33 cellular contexts compared by ENCODE assay signal in the genomic region with DNA sequence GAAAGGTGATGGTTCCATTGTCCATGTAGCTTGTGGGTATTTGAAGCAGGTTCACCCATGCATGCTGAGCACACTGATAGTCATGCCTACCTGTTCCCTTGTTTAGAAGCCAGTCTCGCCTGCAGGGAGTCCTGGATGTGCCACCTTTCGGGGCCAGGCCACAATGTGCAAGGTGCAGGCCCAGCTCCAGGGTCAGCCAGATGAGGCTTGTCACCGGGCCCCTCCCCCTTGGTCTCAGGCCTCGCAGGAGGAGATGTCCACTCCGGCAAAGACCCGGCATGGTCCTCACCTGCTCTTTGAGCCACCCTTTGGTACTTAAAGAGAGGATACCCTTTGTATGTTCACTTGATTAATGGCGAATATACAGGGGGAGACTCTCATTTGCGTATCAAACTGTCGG.
"Had no signal": no experiment of that assay in that cellular context is flagged by ENCODE, and none has a peak within 500 bp of the region (broad histone marks: within the 10 kb centered on the region; RNA-seq: fewer than 3 reads in every experiment).

No MANE protein-coding gene starts in this region.

- ATAC-seq: activated naive CD4-positive, alpha-beta T cell treated with anti-CD3 and anti-CD28 coated beads, Interleukin-2, amount 50 U/mL, for 72 hours; activated naive CD8-positive, alpha-beta T cell treated with anti-CD3 and anti-CD28 coated beads, Interleukin-2, amount 50 U/mL, for 24 hours; activated T-cell treated with anti-CD3 and anti-CD28 coated beads, Interleukin-2, amount 50 U/mL, for 4 hours; activated T-cell treated with anti-CD3 and anti-CD28 coated beads, Interleukin-2, amount 50 U/mL, for 72 hours; activated T-helper 17 cell treated with anti-CD3 and anti-CD28 coated beads, Interleukin-2, amount 50 U/mL, for 72 hours; body of pancreas had no signal

- DNase-seq: activated effector memory CD4-positive, alpha-beta T cell treated with anti-CD3 and anti-CD28 coated beads, Interleukin-2, amount 50 U/mL, for 16 hours; activated effector memory CD4-positive, alpha-beta T cell treated with Interleukin-2 at 50 U/mL for 16 hours; activated gamma-delta T cell; activated gamma-delta T cell treated with Interleukin-2 at 50 U/mL for 16 hours; activated naive CD4-positive, alpha-beta T cell; activated naive CD4-positive, alpha-beta T cell treated with anti-CD3 and anti-CD28 coated beads for 36 hours; activated naive CD4-positive, alpha-beta T cell treated with anti-CD3 and anti-CD28 coated beads, Interleukin-2, amount 10 ng/mL, durations not matched to agents 7 days and 5 days; activated naive CD4-positive, alpha-beta T cell treated with anti-CD3 and anti-CD28 coated beads, Interleukin-2, amount 50 U/mL, for 16 hours; activated naive CD4-positive, alpha-beta T cell treated with Interleukin-2 at 50 U/mL for 16 hours; activated naive CD8-positive, alpha-beta T cell treated with anti-CD3 and anti-CD28 coated beads for 36 hours; activated naive CD8-positive, alpha-beta T cell treated with anti-CD3 and anti-CD28 coated beads, Interleukin-2, amount 10 ng/mL, durations not matched to agents 7 days and 5 days; activated naive CD8-positive, alpha-beta T cell treated with anti-CD3 and anti-CD28 coated beads, Interleukin-2, amount 50 U/mL, for 24 hours; activated T-cell treated with anti-CD3 and anti-CD28 coated beads, Interleukin-2, amount 50 U/mL, for 1 hour; activated T-cell treated with anti-CD3 and anti-CD28 coated beads, Interleukin-2, amount 50 U/mL, for 24 hours; activated T-cell treated with anti-CD3 and anti-CD28 coated beads, Interleukin-2, amount 50 U/mL, for 4 hours; activated T-cell treated with anti-CD3 and anti-CD28 coated beads, Interleukin-2, amount 50 U/mL, for 48 hours; activated T-cell treated with anti-CD3 and anti-CD28 coated beads, Interleukin-2, amount 50 U/mL, for 72 hours; adrenal gland; amniotic stem cell; amygdala; anterior cingulate cortex; aorta; body of pancreas; brain microvascular endothelial cell; caudate nucleus; central memory CD4-positive, alpha-beta T cell; cerebellar nuclear complex had no signal

- H3K4me3 ChIP-seq: adrenal gland, ascending aorta, body of pancreas, breast epithelium, cardiac muscle cell had no signal

- H3K36me3 ChIP-seq: ascending aorta, breast epithelium, cardiac muscle cell had no signal

- H3K4me1 ChIP-seq: adrenal gland, ascending aorta, breast epithelium had no signal

- FAIRE-seq: astrocyte had no signal

- H3K27ac ChIP-seq: adrenal gland, ascending aorta, body of pancreas, brain microvascular endothelial cell, breast epithelium, cardiac muscle cell had no signal

- H3K27me3 ChIP-seq: adrenal gland, ascending aorta, body of pancreas, brain microvascular endothelial cell, breast epithelium, cardiac muscle cell had no signal

- H3K9me3 ChIP-seq: adrenal gland, ascending aorta, body of pancreas, breast epithelium had no signal
